Comparison of ENCODE assay signal across 8 cellular contexts in the genomic region with DNA sequence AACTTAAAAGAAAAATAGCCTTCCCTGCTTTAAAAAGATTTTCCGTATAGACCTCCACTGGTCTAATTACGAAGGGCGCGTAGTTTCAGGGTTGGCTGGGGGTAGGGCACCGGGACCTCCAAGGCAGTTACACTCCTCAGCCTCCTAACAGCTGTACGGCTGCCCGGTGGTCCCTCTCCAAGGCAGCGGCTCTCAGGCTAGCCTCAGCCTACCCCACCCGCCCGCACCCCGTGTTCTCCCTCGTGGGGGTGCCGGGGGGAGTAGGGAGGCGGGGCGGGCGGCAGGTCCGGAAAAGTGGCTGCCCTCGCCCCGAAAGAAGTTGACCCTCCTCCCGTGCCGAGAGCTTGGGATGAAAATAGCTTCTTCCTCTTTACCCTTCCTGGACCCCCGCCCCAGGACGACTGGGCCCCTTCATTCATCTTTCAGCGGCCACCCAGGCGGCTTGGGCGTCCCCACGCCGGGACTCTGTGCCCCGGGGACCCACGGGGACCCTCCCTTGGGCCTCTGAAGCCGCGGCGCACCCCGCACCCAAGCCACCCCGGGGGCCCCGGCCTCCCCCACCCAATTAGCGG. TPM values are rescaled to one million over a fixed set of nuclear protein-coding genes. Genes with fewer than 3 reads are reported as not detected.
DNase-seq lines count a peak whose midpoint lies in the region; ATAC-seq, FAIRE-seq and TF ChIP-seq lines count a peak whose summit lies in the region.

No MANE protein-coding gene starts in this region.

- peak overlapping the region; percentile 94 for H3K27ac Mint-ChIP-seq in CD8-positive, alpha-beta T cell

- intact Hi-C loops in CD8-positive, alpha-beta T cell (cut with DNase I, micrococcal nuclease) = loop anchor here (5.0 to 10.0 kb wide), 7 partner anchors 103 to 1256 kb away; partner anchors contain the start of genes BAG5 (in 1 of the 2), CINP (in 1 of the 2), COA8 (in 1 of the 2) and EIF5 (in 1 of the 2)

- CTCF ChIA-PET in CD8-positive, alpha-beta T cell (lab: Charles Lee) = interaction anchor here (0.7 kb wide), 1 partner anchor 20 kb away, joined by 3 read pairs; no protein-coding TSS in a partner anchor

- H3K4me1 ChIP-seq in CD8-positive, alpha-beta T cell (ENCODE audit: insufficient read depth, low read length) = peaks cover 18% of the 10 kb centered on the region

- POLR2A ChIA-PET in CD8-positive, alpha-beta T cell (lab: Charles Lee) = interaction anchor here (0.6 to 1.6 kb wide), 3 partner anchors 17 to 271 kb away, joined by 3 to 5 read pairs (median 3); no protein-coding TSS in a partner anchor

- FAIRE-seq in GM12891 (lab: Jason Lieb, UNC) = no peak

- no peak for TF ChIP-seq POLR2A in GM12891 (IDR thresholded peaks at IDR 0.05; ENCODE audit: low read depth, low read length)

- H3K4me3 ChIP-seq in CD8-positive, alpha-beta T cell (ENCODE audit: low read depth, low read length) = peak overlapping the region; percentile 94
- H3K4me3 ChIP-seq in HFF-Myc (replicated peaks; ENCODE audit: low read depth, low read length) (peak overlapping the region; percentile 65), cardiac fibroblast (replicated peaks in 1 of 2; ENCODE audit: low read depth in 2 of 2, low read length in 2 of 2) (peak overlapping the region; percentile 73 to 77)

- TF ChIP-seq CTCF in CD8-positive, alpha-beta T cell (IDR thresholded peaks at IDR 0.05) = no peak
- TF ChIP-seq CTCF in HFF-Myc (IDR thresholded peaks at IDR 0.05; ENCODE audit: low read depth, low read length, missing control alignments) = no peak
- no peak for TF ChIP-seq CTCF in cardiac fibroblast (IDR thresholded peaks at IDR 0.05; ENCODE audit: low read depth, low read length)

- H3K36me3 ChIP-seq in CD8-positive, alpha-beta T cell (ENCODE audit: insufficient read depth, low read length) = no peaks in the 10 kb centered on the region

- H3K9me3 ChIP-seq in CD8-positive, alpha-beta T cell (ENCODE audit: low read length) = no peaks in the 10 kb centered on the region

- in situ Hi-C loops in SK-MEL-5 (cut with HindIII; ENCODE audit: low pct_unique_long_range_greater_than_20kb, low sequenced_read_pairs) = no loop called here

- peak overlapping the region; percentile 89 for H3K4me3 Mint-ChIP-seq in CD8-positive, alpha-beta T cell

- no peaks in the 10 kb centered on the region for H3K9me3 Mint-ChIP-seq in CD8-positive, alpha-beta T cell

- peak in 6 of 7 experiments; percentile 2 to 63 (median 26) for DNase-seq in CD8-positive, alpha-beta T cell
- DNase-seq in HFF-Myc (ENCODE audit: extremely low read depth, low read depth) = no peak
- peak; percentile 21 for DNase-seq in SK-MEL-5 (ENCODE audit: low read depth, low spot score)
- peak; percentile 35 to 48 for DNase-seq in cardiac fibroblast (ENCODE audit: low read depth in 2 of 2)
- peak; percentile 44 for DNase-seq in kidney tubule cell (ENCODE audit: low spot score)
- DNase-seq in stimulated activated CD4-positive, alpha-beta T cell treated with anti-CD3 and anti-CD28 coated beads, Interleukin-4, amount 100 ng/mL, for 24 hours = peak; percentile 12
- DNase-seq in GM12891 (ENCODE audit: insufficient read length, low spot score) = no peak

- no peaks in the 10 kb centered on the region for H3K27me3 ChIP-seq in CD8-positive, alpha-beta T cell (ENCODE audit: insufficient read depth, low read length)

- no peak for ATAC-seq in CD8-positive, alpha-beta T cell
- ATAC-seq in HG03460 (IDR thresholded peaks at IDR 0.05; ENCODE audit: unreplicated experiment) = no peak

- peaks cover 6% of the 10 kb centered on the region for H3K36me3 Mint-ChIP-seq in CD8-positive, alpha-beta T cell

- peak overlapping the region; percentile 89 for H3K27ac ChIP-seq in CD8-positive, alpha-beta T cell (ENCODE audit: low read depth, low read length)

- H3K4me1 Mint-ChIP-seq in CD8-positive, alpha-beta T cell (ENCODE audit: low read depth) = peaks cover 30% of the 10 kb centered on the region

- no peaks in the 10 kb centered on the region for H3K27me3 Mint-ChIP-seq in CD8-positive, alpha-beta T cell (ENCODE audit: low read depth)

TF ChIP-seq in GM12891, 5 proteins besides CTCF, POLR2A, EP300 and RAD21:
- TF ChIP-seq PAX5 (IDR thresholded peaks at IDR 0.05; ENCODE audit: insufficient read depth, low read length, severe bottlenecking) (no peak), SPI1 (IDR thresholded peaks at IDR 0.05; ENCODE audit: low read depth, low read length) (no peak), TAF1 (IDR thresholded peaks at IDR 0.05; ENCODE audit: low read depth, low read length) (no peak), POLR2AphosphoS5 (IDR thresholded peaks at IDR 0.05; ENCODE audit: low read depth, low read length) (no peak), POU2F2 (IDR thresholded peaks at IDR 0.05; ENCODE audit: low read depth, low read length) (no peak)

RNA-seq across cellular contexts. Expression of gene RCOR1, which starts 1.0 kb away (rescaled TPM):
- 10 to 100 TPM; 31.7 to 34.4 TPM for total RNA-seq in CD8-positive, alpha-beta T cell
- total RNA-seq in SK-MEL-5 (2014; rRNA removed; shearing (Covaris generic)) = 11.3 and 11.6 TPM in 2 replicates
- polyA plus RNA-seq in SK-MEL-5 (2015; cell fraction: cytosol; rRNA removed) = 14.1 and 21.1 TPM in 2 replicates
- 11.3 and 11.9 TPM in 2 replicates for polyA plus RNA-seq in SK-MEL-5 (2015; cell fraction: nucleus; rRNA removed)
- 2.8 TPM for polyA plus RNA-seq in GM12891 (2012; ENCODE audit: low read depth, missing spikeins)

Comparison
In these comparisons a context has a peak if more than half of its experiments do, and no peak if none do; other contexts are left out.
1. DNase-seq: peak in CD8-positive, alpha-beta T cell (6 of 7), SK-MEL-5 (single experiment), cardiac fibroblast (2 of 2), kidney tubule cell (single experiment) and stimulated activated CD4-positive, alpha-beta T cell treated with anti-CD3 and anti-CD28 coated beads, Interleukin-4, amount 100 ng/mL, for 24 hours (single experiment); none in HFF-Myc (single experiment) and GM12891 (single experiment).
2. Peak in every context shown above with its lines, with median percentiles within 50 percentile points of each other: H3K4me3 ChIP-seq.